Comparison of ENCODE assay signal across 17 cellular contexts in genomic region chr2:67777010-67777409, GRCh38.
"Had no signal": no experiment of that assay in that cellular context is flagged by ENCODE, and none has a peak within 500 bp of the region (broad histone marks: within the 10 kb centered on the region; RNA-seq: fewer than 3 reads in every experiment).

No MANE protein-coding gene starts in this region.

- DNase-seq: effector CD4-positive, alpha-beta T cell; gastrocnemius medialis; head of caudate nucleus; kidney; left cardiac atrium; left lung; mesenchymal stem cell; midbrain; naive thymus-derived CD4-positive, alpha-beta T cell; stimulated activated CD4-positive, alpha-beta T cell treated with anti-CD3 and anti-CD28 coated beads, Interleukin-12 subunit alpha, Interleukin-12 subunit beta, amount 100 ng/mL, for 4 hours; stimulated activated CD4-positive, alpha-beta T cell treated with anti-CD3 and anti-CD28 coated beads, Interleukin-1b, Interleukin-23, amount 100 ng/mL, for 48 hours; stimulated activated CD4-positive, alpha-beta T cell treated with anti-CD3 and anti-CD28 coated beads, Interleukin-4, amount 100 ng/mL, for 1 hour; stimulated activated CD8-positive, alpha-beta memory T cell treated with anti-CD3 and anti-CD28 coated beads, Interleukin-4, amount 100 ng/mL, for 48 hours; stimulated activated naive CD4-positive, alpha-beta T cell; stimulated activated naive CD8-positive, alpha-beta T cell treated with anti-CD3 and anti-CD28 coated beads, Interleukin-15, amount 100 ng/mL, for 72 hours; trophoblast cell had no signal

- ATAC-seq: gastrocnemius medialis; left cardiac atrium; left lung; naive thymus-derived CD4-positive, alpha-beta T cell; sciatic nerve; stimulated activated naive CD8-positive, alpha-beta T cell treated with anti-CD3 and anti-CD28 coated beads, Interleukin-15, amount 100 ng/mL, for 72 hours had no signal
